ENCODE assay signal across 10 cellular contexts in the genomic region with DNA sequence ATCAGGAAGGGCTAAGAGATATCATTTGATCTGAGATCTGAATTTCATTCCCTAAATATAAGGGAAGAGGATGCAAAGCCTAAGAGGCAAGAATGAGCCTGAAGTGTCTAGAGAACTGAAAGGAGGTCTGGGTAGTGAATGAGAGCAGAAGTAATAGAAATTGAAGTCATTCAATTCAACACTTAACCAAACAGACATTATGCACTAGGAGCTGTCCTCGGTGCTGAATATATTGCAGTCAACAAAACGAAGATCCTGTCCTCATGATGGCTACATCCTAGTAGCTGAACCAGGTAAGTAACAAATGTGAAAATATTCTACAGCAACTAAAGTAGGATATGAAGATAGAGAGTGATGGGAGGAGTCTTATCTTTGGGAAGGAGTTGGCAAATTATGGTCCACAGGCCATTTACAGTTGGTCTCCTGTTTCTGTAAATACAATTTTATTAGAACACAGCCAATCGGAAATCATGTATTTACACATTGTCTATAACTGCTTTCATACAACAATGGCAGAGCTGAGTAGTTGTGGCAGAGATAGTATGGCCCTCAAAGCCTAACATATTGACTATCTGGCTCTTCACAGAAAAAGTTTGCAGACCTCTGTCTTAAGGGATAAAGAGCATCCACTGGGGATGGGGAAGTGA.
DNase-seq lines count a peak whose midpoint lies in the region; ATAC-seq and TF ChIP-seq lines count a peak whose summit lies in the region.
"Had no signal": no experiment of that assay in that cellular context is flagged by ENCODE, and none has a peak within 500 bp of the region (broad histone marks: within the 10 kb centered on the region; RNA-seq: fewer than 3 reads in every experiment).

No MANE protein-coding gene starts in this region.

- no peaks in the 10 kb centered on the region for H3K27me3 Mint-ChIP-seq in activated naive CD4-positive, alpha-beta T cell treated with anti-CD3 and anti-CD28 coated beads for 36 hours (ENCODE audit: low read depth)
- H3K27me3 Mint-ChIP-seq: CD4-positive, CD25-positive, alpha-beta regulatory T cell had no signal

- peaks cover 12% of the 10 kb centered on the region for H3K9me3 Mint-ChIP-seq in activated naive CD4-positive, alpha-beta T cell treated with anti-CD3 and anti-CD28 coated beads for 36 hours

- CTCF ChIA-PET in activated naive CD4-positive, alpha-beta T cell treated with anti-CD3 and anti-CD28 coated beads for 36 hours (lab: Charles Lee): no interaction called here

- peak; percentile 26 for ATAC-seq in upper lobe of right lung
- no peak for ATAC-seq in HG03469 (IDR thresholded peaks at IDR 0.05; ENCODE audit: unreplicated experiment)
- no peak for ATAC-seq in HG03520 (IDR thresholded peaks at IDR 0.05; ENCODE audit: unreplicated experiment)
- ATAC-seq in left cardiac atrium: no peak

- intact Hi-C loops in activated naive CD4-positive, alpha-beta T cell treated with anti-CD3 and anti-CD28 coated beads for 36 hours (cut with micrococcal nuclease): no loop called here
- intact Hi-C loops in upper lobe of right lung (cut with DNase I) (no loop called here), left cardiac atrium (cut with DNase I) (no loop called here)

- no peaks in the 10 kb centered on the region for H3K4me1 Mint-ChIP-seq in activated naive CD4-positive, alpha-beta T cell treated with anti-CD3 and anti-CD28 coated beads for 36 hours (ENCODE audit: low read depth)
- H3K4me1 Mint-ChIP-seq: CD4-positive, CD25-positive, alpha-beta regulatory T cell had no signal

- no peaks in the 10 kb centered on the region for H3K4me1 ChIP-seq in upper lobe of right lung

- no peak for TF ChIP-seq CTCF in upper lobe of right lung (IDR thresholded peaks at IDR 0.05)

- H3K27ac Mint-ChIP-seq in activated naive CD4-positive, alpha-beta T cell treated with anti-CD3 and anti-CD28 coated beads for 36 hours: no peak overlapping the region

- H3K36me3 Mint-ChIP-seq in activated naive CD4-positive, alpha-beta T cell treated with anti-CD3 and anti-CD28 coated beads for 36 hours (ENCODE audit: low read depth): no peaks in the 10 kb centered on the region
- H3K36me3 Mint-ChIP-seq: CD4-positive, CD25-positive, alpha-beta regulatory T cell had no signal

- H3K36me3 ChIP-seq in upper lobe of right lung: no peaks in the 10 kb centered on the region
- H3K36me3 ChIP-seq: MG63 had no signal

- no peak overlapping the region for H3K4me3 ChIP-seq in upper lobe of right lung
- H3K4me3 ChIP-seq: MG63 had no signal

- no peak overlapping the region for H3K27ac ChIP-seq in upper lobe of right lung

- DNase-seq in activated naive CD4-positive, alpha-beta T cell treated with anti-CD3 and anti-CD28 coated beads for 36 hours: peak; percentile 37
- no peak for DNase-seq in activated naive CD4-positive, alpha-beta T cell (lab: John Stamatoyannopoulos, UW)
- peak; percentile 59 for DNase-seq in RPMI8226
- DNase-seq in fibroblast of peridontal ligament (ENCODE audit: extremely low read depth): peak; percentile 66
- DNase-seq in upper lobe of right lung: no peak
- no peak for DNase-seq in left cardiac atrium
- DNase-seq: MG63 had no signal

- H3K9me3 ChIP-seq in upper lobe of right lung: no peaks in the 10 kb centered on the region
- H3K9me3 ChIP-seq: MG63 had no signal

- no peaks in the 10 kb centered on the region for H3K27me3 ChIP-seq in upper lobe of right lung
- H3K27me3 ChIP-seq: MG63 had no signal

- no peak overlapping the region for H3K4me3 Mint-ChIP-seq in activated naive CD4-positive, alpha-beta T cell treated with anti-CD3 and anti-CD28 coated beads for 36 hours
- H3K4me3 Mint-ChIP-seq: CD4-positive, CD25-positive, alpha-beta regulatory T cell had no signal

Comparison
In these comparisons a context has a peak if more than half of its experiments do, and no peak if none do; other contexts are left out.
1. DNase-seq: peak in activated naive CD4-positive, alpha-beta T cell treated with anti-CD3 and anti-CD28 coated beads for 36 hours (single experiment), RPMI8226 (single experiment) and fibroblast of peridontal ligament (single experiment); none in activated naive CD4-positive, alpha-beta T cell (0 of 4), upper lobe of right lung (single experiment) and left cardiac atrium (single experiment).